Comparison of ENCODE assay signal across 1 cellular context in the genomic region with DNA sequence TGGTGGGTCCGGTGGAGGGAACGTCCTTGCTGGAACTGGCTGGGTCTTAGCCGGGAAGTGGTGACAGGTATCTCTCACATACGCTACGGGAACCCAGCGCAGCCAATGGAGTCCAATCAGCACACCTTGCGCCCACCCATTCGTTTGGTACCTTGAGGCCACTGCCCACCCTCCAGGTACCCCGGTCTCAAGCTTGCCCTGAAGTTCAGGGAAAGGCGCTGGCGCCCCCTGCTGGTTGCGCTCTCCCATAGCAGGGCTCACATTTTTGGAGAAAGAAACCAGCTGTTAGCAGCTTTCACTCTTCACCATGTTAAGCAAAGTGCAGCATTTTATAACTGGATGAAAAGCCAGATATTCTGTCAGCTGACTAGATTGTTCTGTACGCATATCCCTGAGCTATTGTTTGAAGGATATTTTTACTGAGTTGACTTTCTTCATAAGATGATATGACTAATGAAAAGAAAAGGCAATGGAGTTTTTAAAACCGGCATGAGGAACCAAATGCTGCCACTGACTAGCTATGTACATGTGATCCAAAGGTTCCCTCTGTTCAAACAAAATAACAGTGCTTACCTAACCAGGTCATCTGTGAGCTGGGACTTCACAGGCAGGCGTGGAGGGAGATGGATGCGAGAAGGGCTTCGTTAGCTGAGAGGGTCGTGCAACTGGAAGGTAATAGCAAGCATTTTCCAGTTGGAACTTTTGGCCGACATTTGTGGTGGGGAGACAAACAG.
TF ChIP-seq lines count a peak whose summit lies in the region.

No MANE protein-coding gene starts in this region.

TF ChIP-seq in HepG2, 621 proteins besides CTCF, POLR2A, EP300 and RAD21 (continued from another document and continues in another):
- TF ChIP-seq TGIF2 (CRISPR knock-in tag; IDR thresholded peaks at IDR 0.05) = no peak
- no peak for TF ChIP-seq SMARCC2 (IDR thresholded peaks at IDR 0.05)
- TF ChIP-seq, protein P1, sequence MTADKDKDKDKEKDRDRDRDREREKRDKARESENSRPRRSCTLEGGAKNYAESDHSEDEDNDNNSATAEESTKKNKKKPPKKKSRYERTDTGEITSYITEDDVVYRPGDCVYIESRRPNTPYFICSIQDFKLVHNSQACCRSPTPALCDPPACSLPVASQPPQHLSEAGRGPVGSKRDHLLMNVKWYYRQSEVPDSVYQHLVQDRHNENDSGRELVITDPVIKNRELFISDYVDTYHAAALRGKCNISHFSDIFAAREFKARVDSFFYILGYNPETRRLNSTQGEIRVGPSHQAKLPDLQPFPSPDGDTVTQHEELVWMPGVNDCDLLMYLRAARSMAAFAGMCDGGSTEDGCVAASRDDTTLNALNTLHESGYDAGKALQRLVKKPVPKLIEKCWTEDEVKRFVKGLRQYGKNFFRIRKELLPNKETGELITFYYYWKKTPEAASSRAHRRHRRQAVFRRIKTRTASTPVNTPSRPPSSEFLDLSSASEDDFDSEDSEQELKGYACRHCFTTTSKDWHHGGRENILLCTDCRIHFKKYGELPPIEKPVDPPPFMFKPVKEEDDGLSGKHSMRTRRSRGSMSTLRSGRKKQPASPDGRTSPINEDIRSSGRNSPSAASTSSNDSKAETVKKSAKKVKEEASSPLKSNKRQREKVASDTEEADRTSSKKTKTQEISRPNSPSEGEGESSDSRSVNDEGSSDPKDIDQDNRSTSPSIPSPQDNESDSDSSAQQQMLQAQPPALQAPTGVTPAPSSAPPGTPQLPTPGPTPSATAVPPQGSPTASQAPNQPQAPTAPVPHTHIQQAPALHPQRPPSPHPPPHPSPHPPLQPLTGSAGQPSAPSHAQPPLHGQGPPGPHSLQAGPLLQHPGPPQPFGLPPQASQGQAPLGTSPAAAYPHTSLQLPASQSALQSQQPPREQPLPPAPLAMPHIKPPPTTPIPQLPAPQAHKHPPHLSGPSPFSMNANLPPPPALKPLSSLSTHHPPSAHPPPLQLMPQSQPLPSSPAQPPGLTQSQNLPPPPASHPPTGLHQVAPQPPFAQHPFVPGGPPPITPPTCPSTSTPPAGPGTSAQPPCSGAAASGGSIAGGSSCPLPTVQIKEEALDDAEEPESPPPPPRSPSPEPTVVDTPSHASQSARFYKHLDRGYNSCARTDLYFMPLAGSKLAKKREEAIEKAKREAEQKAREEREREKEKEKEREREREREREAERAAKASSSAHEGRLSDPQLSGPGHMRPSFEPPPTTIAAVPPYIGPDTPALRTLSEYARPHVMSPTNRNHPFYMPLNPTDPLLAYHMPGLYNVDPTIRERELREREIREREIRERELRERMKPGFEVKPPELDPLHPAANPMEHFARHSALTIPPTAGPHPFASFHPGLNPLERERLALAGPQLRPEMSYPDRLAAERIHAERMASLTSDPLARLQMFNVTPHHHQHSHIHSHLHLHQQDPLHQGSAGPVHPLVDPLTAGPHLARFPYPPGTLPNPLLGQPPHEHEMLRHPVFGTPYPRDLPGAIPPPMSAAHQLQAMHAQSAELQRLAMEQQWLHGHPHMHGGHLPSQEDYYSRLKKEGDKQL (CRISPR knock-in tag; IDR thresholded peaks at IDR 0.05; ENCODE audit: low read depth) = no peak
- TF ChIP-seq ZNF367 (CRISPR knock-in tag; IDR thresholded peaks at IDR 0.05; ENCODE audit: borderline replicate concordance) = no peak
- TF ChIP-seq RARA (CRISPR knock-in tag; IDR thresholded peaks at IDR 0.05) = peak; percentile 47; the same call in 1 of the 2 replicates
- TF ChIP-seq, protein P2, sequence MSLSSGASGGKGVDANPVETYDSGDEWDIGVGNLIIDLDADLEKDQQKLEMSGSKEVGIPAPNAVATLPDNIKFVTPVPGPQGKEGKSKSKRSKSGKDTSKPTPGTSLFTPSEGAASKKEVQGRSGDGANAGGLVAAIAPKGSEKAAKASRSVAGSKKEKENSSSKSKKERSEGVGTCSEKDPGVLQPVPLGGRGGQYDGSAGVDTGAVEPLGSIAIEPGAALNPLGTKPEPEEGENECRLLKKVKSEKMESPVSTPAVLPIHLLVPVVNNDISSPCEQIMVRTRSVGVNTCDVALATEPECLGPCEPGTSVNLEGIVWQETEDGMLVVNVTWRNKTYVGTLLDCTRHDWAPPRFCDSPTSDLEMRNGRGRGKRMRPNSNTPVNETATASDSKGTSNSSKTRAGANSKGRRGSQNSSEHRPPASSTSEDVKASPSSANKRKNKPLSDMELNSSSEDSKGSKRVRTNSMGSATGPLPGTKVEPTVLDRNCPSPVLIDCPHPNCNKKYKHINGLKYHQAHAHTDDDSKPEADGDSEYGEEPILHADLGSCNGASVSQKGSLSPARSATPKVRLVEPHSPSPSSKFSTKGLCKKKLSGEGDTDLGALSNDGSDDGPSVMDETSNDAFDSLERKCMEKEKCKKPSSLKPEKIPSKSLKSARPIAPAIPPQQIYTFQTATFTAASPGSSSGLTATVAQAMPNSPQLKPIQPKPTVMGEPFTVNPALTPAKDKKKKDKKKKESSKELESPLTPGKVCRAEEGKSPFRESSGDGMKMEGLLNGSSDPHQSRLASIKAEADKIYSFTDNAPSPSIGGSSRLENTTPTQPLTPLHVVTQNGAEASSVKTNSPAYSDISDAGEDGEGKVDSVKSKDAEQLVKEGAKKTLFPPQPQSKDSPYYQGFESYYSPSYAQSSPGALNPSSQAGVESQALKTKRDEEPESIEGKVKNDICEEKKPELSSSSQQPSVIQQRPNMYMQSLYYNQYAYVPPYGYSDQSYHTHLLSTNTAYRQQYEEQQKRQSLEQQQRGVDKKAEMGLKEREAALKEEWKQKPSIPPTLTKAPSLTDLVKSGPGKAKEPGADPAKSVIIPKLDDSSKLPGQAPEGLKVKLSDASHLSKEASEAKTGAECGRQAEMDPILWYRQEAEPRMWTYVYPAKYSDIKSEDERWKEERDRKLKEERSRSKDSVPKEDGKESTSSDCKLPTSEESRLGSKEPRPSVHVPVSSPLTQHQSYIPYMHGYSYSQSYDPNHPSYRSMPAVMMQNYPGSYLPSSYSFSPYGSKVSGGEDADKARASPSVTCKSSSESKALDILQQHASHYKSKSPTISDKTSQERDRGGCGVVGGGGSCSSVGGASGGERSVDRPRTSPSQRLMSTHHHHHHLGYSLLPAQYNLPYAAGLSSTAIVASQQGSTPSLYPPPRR (CRISPR knock-in tag; IDR thresholded peaks at IDR 0.05; ENCODE audit: borderline replicate concordance) = peak; percentile 33; the same call in 1 of the 2 replicates
- TF ChIP-seq PCBP2 (optimal IDR thresholded peaks at IDR 0.05; ENCODE audit: low read depth, low read length, poor library complexity, severe bottlenecking) = no peak
- TF ChIP-seq GATAD2A (CRISPR knock-in tag; IDR thresholded peaks at IDR 0.05) = 0 out of 2 replicates have a peak, but pooled peaks have one; percentile 18
- TF ChIP-seq FOXP4 (CRISPR knock-in tag; IDR thresholded peaks at IDR 0.05) = no peak
- TF ChIP-seq GPBP1L1 (CRISPR knock-in tag; IDR thresholded peaks at IDR 0.05) = no peak
- no peak for TF ChIP-seq ZNF354B (CRISPR knock-in tag; IDR thresholded peaks at IDR 0.05)
- no peak for TF ChIP-seq MLLT10 (CRISPR knock-in tag; IDR thresholded peaks at IDR 0.05)
- TF ChIP-seq, protein P3, sequence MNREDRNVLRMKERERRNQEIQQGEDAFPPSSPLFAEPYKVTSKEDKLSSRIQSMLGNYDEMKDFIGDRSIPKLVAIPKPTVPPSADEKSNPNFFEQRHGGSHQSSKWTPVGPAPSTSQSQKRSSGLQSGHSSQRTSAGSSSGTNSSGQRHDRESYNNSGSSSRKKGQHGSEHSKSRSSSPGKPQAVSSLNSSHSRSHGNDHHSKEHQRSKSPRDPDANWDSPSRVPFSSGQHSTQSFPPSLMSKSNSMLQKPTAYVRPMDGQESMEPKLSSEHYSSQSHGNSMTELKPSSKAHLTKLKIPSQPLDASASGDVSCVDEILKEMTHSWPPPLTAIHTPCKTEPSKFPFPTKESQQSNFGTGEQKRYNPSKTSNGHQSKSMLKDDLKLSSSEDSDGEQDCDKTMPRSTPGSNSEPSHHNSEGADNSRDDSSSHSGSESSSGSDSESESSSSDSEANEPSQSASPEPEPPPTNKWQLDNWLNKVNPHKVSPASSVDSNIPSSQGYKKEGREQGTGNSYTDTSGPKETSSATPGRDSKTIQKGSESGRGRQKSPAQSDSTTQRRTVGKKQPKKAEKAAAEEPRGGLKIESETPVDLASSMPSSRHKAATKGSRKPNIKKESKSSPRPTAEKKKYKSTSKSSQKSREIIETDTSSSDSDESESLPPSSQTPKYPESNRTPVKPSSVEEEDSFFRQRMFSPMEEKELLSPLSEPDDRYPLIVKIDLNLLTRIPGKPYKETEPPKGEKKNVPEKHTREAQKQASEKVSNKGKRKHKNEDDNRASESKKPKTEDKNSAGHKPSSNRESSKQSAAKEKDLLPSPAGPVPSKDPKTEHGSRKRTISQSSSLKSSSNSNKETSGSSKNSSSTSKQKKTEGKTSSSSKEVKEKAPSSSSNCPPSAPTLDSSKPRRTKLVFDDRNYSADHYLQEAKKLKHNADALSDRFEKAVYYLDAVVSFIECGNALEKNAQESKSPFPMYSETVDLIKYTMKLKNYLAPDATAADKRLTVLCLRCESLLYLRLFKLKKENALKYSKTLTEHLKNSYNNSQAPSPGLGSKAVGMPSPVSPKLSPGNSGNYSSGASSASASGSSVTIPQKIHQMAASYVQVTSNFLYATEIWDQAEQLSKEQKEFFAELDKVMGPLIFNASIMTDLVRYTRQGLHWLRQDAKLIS (CRISPR knock-in tag; IDR thresholded peaks at IDR 0.05) = no peak
- TF ChIP-seq, protein P4, sequence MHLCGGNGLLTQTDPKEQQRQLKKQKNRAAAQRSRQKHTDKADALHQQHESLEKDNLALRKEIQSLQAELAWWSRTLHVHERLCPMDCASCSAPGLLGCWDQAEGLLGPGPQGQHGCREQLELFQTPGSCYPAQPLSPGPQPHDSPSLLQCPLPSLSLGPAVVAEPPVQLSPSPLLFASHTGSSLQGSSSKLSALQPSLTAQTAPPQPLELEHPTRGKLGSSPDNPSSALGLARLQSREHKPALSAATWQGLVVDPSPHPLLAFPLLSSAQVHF (CRISPR knock-in tag; IDR thresholded peaks at IDR 0.05) = no peak
- no peak for TF ChIP-seq SMAD3 (CRISPR knock-in tag; IDR thresholded peaks at IDR 0.05)
- TF ChIP-seq NONO (IDR thresholded peaks at IDR 0.05) = no peak
- TF ChIP-seq NONO (CRISPR knock-in tag; conservative IDR thresholded peaks at IDR 0.05) = no peak
- TF ChIP-seq ZSCAN21 (CRISPR knock-in tag; IDR thresholded peaks at IDR 0.05; ENCODE audit: borderline replicate concordance) = no peak
- TF ChIP-seq ZGPAT (CRISPR knock-in tag; IDR thresholded peaks at IDR 0.05) = 0 out of 2 replicates have a peak, but pooled peaks have one; percentile 41
- no peak for TF ChIP-seq SKIL (CRISPR knock-in tag; IDR thresholded peaks at IDR 0.05; ENCODE audit: borderline replicate concordance)
- TF ChIP-seq ZNF430 (CRISPR knock-in tag; IDR thresholded peaks at IDR 0.05) = no peak
- no peak for TF ChIP-seq PHF20 (CRISPR knock-in tag; IDR thresholded peaks at IDR 0.05)
- no peak for TF ChIP-seq SIN3A (IDR thresholded peaks at IDR 0.05; ENCODE audit: borderline replicate concordance, low read depth, low read length)
